ENCODE assay signal across 8 cellular contexts in genomic region chr22:36480941-36481392, GRCh38. TPM values are rescaled to one million over a fixed set of nuclear protein-coding genes. Genes with fewer than 3 reads are reported as not detected.
DNase-seq lines count a peak whose midpoint lies in the region; ATAC-seq and TF ChIP-seq lines count a peak whose summit lies in the region.

No MANE protein-coding gene starts in this region.

- H3K4me1 ChIP-seq in IMR-90 (ENCODE audit: control insufficient read depth, insufficient read depth, low read length) (peaks cover 3% of the 10 kb centered on the region), neuron (ENCODE audit: insufficient read depth, low read length) (peaks cover 10% of the 10 kb centered on the region)

- H3K18ac ChIP-seq in IMR-90 (ENCODE audit: low read depth, low read length) = peak overlapping the region; percentile 89; the same call in 1 of the 2 replicates

- peaks cover 38% of the 10 kb centered on the region for H3K36me3 Mint-ChIP-seq in Calu3 (ENCODE audit: insufficient read depth, unreplicated experiment)

- peak overlapping the region; percentile 84 to 100 for H4K8ac ChIP-seq in IMR-90 (ENCODE audit: low read depth in 2 of 2, low read length in 2 of 2)

- peak overlapping the region; percentile 97 for H4K91ac ChIP-seq in IMR-90 (ENCODE audit: insufficient read depth, low read depth, low read length)

- CTCF ChIA-PET in Calu3 (lab: Charles Lee) = interaction anchor here (1.3 to 1.7 kb wide), 2 partner anchors 10 to 93 kb away, joined by 5 read pairs; partner anchors contain the start of gene MYH9
- CTCF ChIA-PET in IMR-90 (lab: Yijun Ruan, JAX) = no interaction called here

- H3K9me1 ChIP-seq in IMR-90 (ENCODE audit: insufficient read depth, low read length) = peaks cover 7% of the 10 kb centered on the region

- H3K23ac ChIP-seq in IMR-90 (ENCODE audit: low read depth, low read length) = peak overlapping the region; percentile 98

- H2BK120ac ChIP-seq in IMR-90 (ENCODE audit: low read depth, low read length) = peak overlapping the region; percentile 93

- H3K36me3 ChIP-seq in IMR-90 (ENCODE audit: control insufficient read depth, insufficient read depth, low read length) (peaks cover 20% of the 10 kb centered on the region), neuron (ENCODE audit: insufficient read depth, low read length) (peaks cover 23% of the 10 kb centered on the region)

- H3K4me2 ChIP-seq in IMR-90 (ENCODE audit: low read depth, low read length) = peak overlapping the region; percentile 96

- H2AK9ac ChIP-seq in IMR-90 (replicated peaks; ENCODE audit: low read depth, low read length, poor library complexity) = peak overlapping the region; percentile 98

- no peaks in the 10 kb centered on the region for H3K9me3 Mint-ChIP-seq in Calu3 (ENCODE audit: low read depth, unreplicated experiment)

- peak overlapping the region; percentile 89 for H3K56ac ChIP-seq in IMR-90 (ENCODE audit: extremely low read depth, insufficient read depth, low read length)

- H3K4me3 ChIP-seq in IMR-90 (ENCODE audit: insufficient read depth, low read depth, low read length) = peak overlapping the region; percentile 64
- peak overlapping the region; percentile 55 to 99 (median 89) for H3K4me3 ChIP-seq in dorsolateral prefrontal cortex
- peak overlapping the region; percentile 85 for H3K4me3 ChIP-seq in neuron (ENCODE audit: low read length)

- peak overlapping the region; percentile 86 for H2BK15ac ChIP-seq in IMR-90 (ENCODE audit: low read depth, low read length)

- H3K4me1 Mint-ChIP-seq in Calu3 (ENCODE audit: low read depth, unreplicated experiment) = peaks cover 21% of the 10 kb centered on the region

- H3K9me3 ChIP-seq in IMR-90 (ENCODE audit: control insufficient read depth, insufficient read depth, low read length) (no peaks in the 10 kb centered on the region), neuron (ENCODE audit: low read length) (no peaks in the 10 kb centered on the region)

- TF ChIP-seq CTCF in Calu3 (IDR thresholded peaks at IDR 0.05; ENCODE audit: unreplicated experiment) (no peak), IMR-90 (conservative IDR thresholded peaks at IDR 0.05; ENCODE audit: low read depth, low read length) (no peak), dorsolateral prefrontal cortex (IDR thresholded peaks at IDR 0.05 in 54 of 56, conservative IDR thresholded peaks at IDR 0.05 in 2 of 56; ENCODE audit: low read depth in 1 of 56, partially characterized antibody in 56 of 56) (no peak)

- DNase-seq in Calu3 (no peak), IMR-90 (no peak), dorsolateral prefrontal cortex (no peak), NK-92 (lab: John Stamatoyannopoulos, UW; ENCODE audit: unreplicated experiment) (no peak), HCEC 1CT (no peak), NCI-H1436 (lab: John Stamatoyannopoulos, UW) (no peak)

- dilution Hi-C loops in IMR-90 (cut with HindIII; ENCODE audit: low sequenced_read_pairs, unreplicated experiment) = no loop called here

- POLR2A ChIA-PET in IMR-90 (lab: Charles Lee; ENCODE audit: unreplicated experiment) = no interaction called here

- peak overlapping the region; percentile 98 for H4K5ac ChIP-seq in IMR-90 (ENCODE audit: low read depth, low read length)

- in situ Hi-C loops in IMR-90 (cut with MboI; ENCODE audit: low sequenced_read_pairs) = loop anchor here (10.0 kb wide), 1 partner anchor 286 kb away; no protein-coding TSS in a partner anchor

- peak overlapping the region; percentile 69; the same call in 1 of the 2 replicates for H2BK20ac ChIP-seq in IMR-90 (ENCODE audit: low read depth, low read length)

- H3K4ac ChIP-seq in IMR-90 (ENCODE audit: low read depth, low read length) = peak overlapping the region; percentile 99

- H3K27me3 ChIP-seq in IMR-90 (ENCODE audit: control insufficient read depth, insufficient read depth, low read length) (no peaks in the 10 kb centered on the region), dorsolateral prefrontal cortex (no peaks in the 10 kb centered on the region), neuron (ENCODE audit: insufficient read depth, low read length) (no peaks in the 10 kb centered on the region)

- H3K27ac ChIP-seq in IMR-90 (ENCODE audit: insufficient read depth, low read length) (peak overlapping the region; percentile 90), dorsolateral prefrontal cortex (peak overlapping the region; percentile 91 to 100 (median 100))

- H3K14ac ChIP-seq in IMR-90 (replicated peaks; ENCODE audit: low read depth, low read length) = peak overlapping the region; percentile 100

- H3K9ac ChIP-seq in IMR-90 (ENCODE audit: low read depth, low read length) = peak overlapping the region; percentile 98

- no peaks in the 10 kb centered on the region for H3K27me3 Mint-ChIP-seq in Calu3 (ENCODE audit: unreplicated experiment)

- peak overlapping the region; percentile 95 for H2BK5ac ChIP-seq in IMR-90 (ENCODE audit: low read depth, low read length, poor library complexity, severe bottlenecking)

- BruUV-seq in Calu3 (replicated peaks; lab: Mats Ljungman, UMichigan) = no TSS peak
- TSS peak; percentile 88 for BruUV-seq in IMR-90 (replicated peaks; lab: Mats Ljungman, UMichigan)

- no peak for TF ChIP-seq RAD21 in IMR-90 (IDR thresholded peaks at IDR 0.05; ENCODE audit: low read length)

- peak overlapping the region; percentile 95 for H2AK5ac ChIP-seq in IMR-90 (ENCODE audit: low read depth, low read length)

- H3K4me3 Mint-ChIP-seq in Calu3 (ENCODE audit: low read depth, unreplicated experiment) = peak overlapping the region; percentile 84

- H4K20me1 ChIP-seq in IMR-90 (ENCODE audit: insufficient read depth, low read length) = no peaks in the 10 kb centered on the region

- H3K27ac Mint-ChIP-seq in Calu3 (ENCODE audit: unreplicated experiment) = peak overlapping the region; percentile 98

- peak overlapping the region; percentile 98 for H2AFZ ChIP-seq in IMR-90 (replicated peaks; ENCODE audit: low read length, poor library complexity)
- peak overlapping the region; percentile 84 for H2AFZ ChIP-seq in neuron (ENCODE audit: low read depth, low read length)

- H3K79me1 ChIP-seq in IMR-90 (ENCODE audit: low read depth in 1 of 2, low read length in 2 of 2) = peaks cover 10 to 42% of the 10 kb centered on the region in 2 experiments

- 0% methylated on average over 1 of the region's 9 CpGs; no CpG with 5 or more reads in 1 of the 2 experiments for WGBS in IMR-90 (ENCODE audit: extremely low coverage in 2 of 2, insufficient read length in 1 of 2), 2 experiments

- peak; percentile 3; the same call in 1 of the 2 replicates for ATAC-seq in IMR-90 (ENCODE audit: low read depth)
- no peak for ATAC-seq in GM18907 (IDR thresholded peaks at IDR 0.05; ENCODE audit: unreplicated experiment)

- intact Hi-C loops in Calu3 (cut with micrococcal nuclease; ENCODE audit: unreplicated experiment) (no loop called here), IMR-90 (cut with micrococcal nuclease) (no loop called here), dorsolateral prefrontal cortex (cut with DNase I) (loop anchor here in 1 of 2 donors (2.0 kb wide), 1 partner anchor 48 kb away; the partner anchor contains the start of gene EIF3D)

- TF ChIP-seq POLR2A in IMR-90 (IDR thresholded peaks at IDR 0.05; ENCODE audit: low read depth, low read length) = no peak

TF ChIP-seq in IMR-90, 13 proteins besides CTCF, POLR2A, EP300 and RAD21 (continues in another document):
- no peak for TF ChIP-seq CEBPB (IDR thresholded peaks at IDR 0.05; ENCODE audit: low read depth, low read length)
- no peak for TF ChIP-seq SMC3 (IDR thresholded peaks at IDR 0.05; ENCODE audit: low read depth, low read length)
- no peak for TF ChIP-seq ELK1 (IDR thresholded peaks at IDR 0.05; ENCODE audit: borderline replicate concordance, low read depth, low read length)
- TF ChIP-seq MAFK (IDR thresholded peaks at IDR 0.05; ENCODE audit: low read depth, low read length) = no peak
- TF ChIP-seq RCOR1 (IDR thresholded peaks at IDR 0.05; ENCODE audit: insufficient replicate concordance, low read length) = no peak
- no peak for TF ChIP-seq BHLHE40 (IDR thresholded peaks at IDR 0.05; ENCODE audit: low read depth, low read length)
- no peak for TF ChIP-seq NFE2L2 (IDR thresholded peaks at IDR 0.05; ENCODE audit: low read depth, low read length)
- TF ChIP-seq CHD1 (IDR thresholded peaks at IDR 0.05; ENCODE audit: low read depth, low read length) = no peak
- no peak for TF ChIP-seq USF2 (IDR thresholded peaks at IDR 0.05; ENCODE audit: low read depth, low read length)

RNA-seq across cellular contexts. Expression of gene TXN2, which starts 0.5 kb away (rescaled TPM):
- total RNA-seq in Calu3 (2022) (58.4 and 63.3 TPM in 2 replicates), IMR-90 (2012; rRNA removed) (49.6 and 51.7 TPM in 2 replicates), dorsolateral prefrontal cortex (10 to 100 TPM; 47.2 to 80.9 (median 65.4) TPM)
- polyA plus RNA-seq in IMR-90 (2012; rRNA removed) = 166 and 175 TPM in 2 replicates
- polyA plus RNA-seq in IMR-90 (2012; cell fraction: cytosol; rRNA removed) = 175 and 176 TPM in 2 replicates
- polyA plus RNA-seq in IMR-90 (2012; cell fraction: nucleus; rRNA removed; ENCODE audit: low replicate concordance) = 99.2 and 111 TPM in 2 replicates

RNA-seq across cellular contexts. Expression of gene FOXRED2, which starts 25.9 kb away (rescaled TPM):
- total RNA-seq in Calu3 (2022) (27.9 and 29.4 TPM in 2 replicates), IMR-90 (2012; rRNA removed) (1.6 and 1.7 TPM in 2 replicates), dorsolateral prefrontal cortex (10 to 100 TPM; 32.6 to 77.4 (median 49.9) TPM)
- polyA plus RNA-seq in IMR-90 (2012; rRNA removed) = 4.0 and 4.1 TPM in 2 replicates
- polyA plus RNA-seq in IMR-90 (2012; cell fraction: cytosol; rRNA removed) = 2.6 and 4.0 TPM in 2 replicates
- polyA plus RNA-seq in IMR-90 (2012; cell fraction: nucleus; rRNA removed; ENCODE audit: low replicate concordance) = 2.5 and 4.6 TPM in 2 replicates

RNA-seq across cellular contexts. Expression of gene EIF3D, which starts 48.0 kb away (rescaled TPM):
- 214 and 224 TPM in 2 replicates for total RNA-seq in Calu3 (2022)
- total RNA-seq in IMR-90 (2012; rRNA removed) = 512 and 746 TPM in 2 replicates
- polyA plus RNA-seq in IMR-90 (2012; rRNA removed) = 335 and 339 TPM in 2 replicates
- 440 and 592 TPM in 2 replicates for polyA plus RNA-seq in IMR-90 (2012; cell fraction: cytosol; rRNA removed)
- polyA plus RNA-seq in IMR-90 (2012; cell fraction: nucleus; rRNA removed; ENCODE audit: low replicate concordance) = 315 and 390 TPM in 2 replicates
- 10 to 100 TPM; 41.6 to 81.0 (median 63.3) TPM for total RNA-seq in dorsolateral prefrontal cortex

Comparison
In these comparisons a context has a peak if more than half of its experiments do, and no peak if none do; other contexts are left out.
1. RNA of gene FOXRED2, which starts 25.9 kb away (total RNA-seq): 32.6 to 77.4 TPM in dorsolateral prefrontal cortex and 27.9 to 29.4 TPM in Calu3; 1.6 to 1.7 TPM in IMR-90; every median in the first group is over 10 times any median in the second.
2. Peak in every context shown above with its lines, with median percentiles within 50 percentile points of each other: H3K4me3 ChIP-seq.